In genomic region chr5:157602505-157602904, GRCh38 we compare ENCODE assay signal across 1 cellular context.
TF ChIP-seq lines count a peak whose summit lies in the region.

No MANE protein-coding gene starts in this region.

TF ChIP-seq in GM23338, 12 proteins besides CTCF, POLR2A, EP300 and RAD21 (continued from another document):
- TF ChIP-seq REST (IDR thresholded peaks at IDR 0.05; ENCODE audit: unreplicated experiment) (no peak), POLR2AphosphoS5 (IDR thresholded peaks at IDR 0.05; ENCODE audit: low read depth) (no peak), ZNF114 (CRISPR knock-in tag; IDR thresholded peaks at IDR 0.05) (no peak), STAT1 (IDR thresholded peaks at IDR 0.05; ENCODE audit: unreplicated experiment) (no peak), CREB1 (CRISPR knock-in tag; IDR thresholded peaks at IDR 0.05; ENCODE audit: low read depth) (no peak), ZNF462 (CRISPR knock-in tag; IDR thresholded peaks at IDR 0.05) (no peak), EZH2 (IDR thresholded peaks at IDR 0.05; ENCODE audit: low read depth, unreplicated experiment) (no peak)
